In genomic region chr2:27495840-27496356, GRCh38 we compare ENCODE assay signal across 1 cellular context.
TF ChIP-seq lines count a peak whose summit lies in the region.

No MANE protein-coding gene starts in this region.

TF ChIP-seq in GM23338, 12 proteins besides CTCF, POLR2A, EP300 and RAD21 (continued from another document):
- TF ChIP-seq JUNB (IDR thresholded peaks at IDR 0.05; ENCODE audit: unreplicated experiment) (no peak), REST (IDR thresholded peaks at IDR 0.05; ENCODE audit: unreplicated experiment) (no peak), ZNF114 (CRISPR knock-in tag; IDR thresholded peaks at IDR 0.05) (no peak), EZH2phosphoT487 (IDR thresholded peaks at IDR 0.05; ENCODE audit: unreplicated experiment) (no peak), ETS1 (IDR thresholded peaks at IDR 0.05) (no peak), ZNF331 (CRISPR knock-in tag; IDR thresholded peaks at IDR 0.05; ENCODE audit: low read depth) (no peak), NANOG (IDR thresholded peaks at IDR 0.05; ENCODE audit: borderline replicate concordance) (no peak)
